ENCODE assay signal across 7 cellular contexts in genomic region chr14:72247896-72248295, GRCh38.
"Had no signal": no experiment of that assay in that cellular context is flagged by ENCODE, and none has a peak within 500 bp of the region (broad histone marks: within the 10 kb centered on the region; RNA-seq: fewer than 3 reads in every experiment).

No MANE protein-coding gene starts in this region.

- H3K9me3 ChIP-seq: HAP-1 had no signal

- H3K36me3 ChIP-seq: HAP-1 had no signal

- H3K4me3 ChIP-seq: GM23248, HAP-1 had no signal

- ATAC-seq: HCT116 had no signal

- H3K4me3 Mint-ChIP-seq: HFFc6 had no signal

- DNase-seq: GM23248, GOT3, H7, HFFc6, IMR-90 had no signal

- H3K27ac ChIP-seq: GM23248 had no signal

- H3K4me1 ChIP-seq: HAP-1 had no signal

- H3K27ac Mint-ChIP-seq: HFFc6 had no signal
